In the genomic region with DNA sequence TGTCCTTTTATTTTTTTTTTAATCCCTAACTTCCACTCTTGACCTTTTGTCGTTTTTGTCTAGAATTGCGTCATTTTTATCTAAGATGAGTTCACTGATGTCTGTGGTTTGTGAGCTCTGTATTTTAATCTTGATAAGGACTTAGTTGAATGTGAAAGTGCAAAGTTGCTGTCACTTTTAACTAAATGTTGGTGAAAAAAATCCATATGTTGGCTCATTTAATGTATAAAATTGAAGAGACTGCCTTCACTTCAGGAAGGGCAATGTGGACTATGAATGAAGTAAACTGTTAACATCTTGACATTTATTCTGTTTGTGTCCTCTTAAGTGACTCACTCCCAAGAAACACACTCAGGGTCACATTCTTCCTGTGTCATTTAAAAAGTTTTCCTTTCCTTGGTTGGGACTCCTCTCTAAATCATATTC, we compare ENCODE assay signal across 1 cellular context.
TF ChIP-seq lines count a peak whose summit lies in the region.

No MANE protein-coding gene starts in this region.

TF ChIP-seq in GM23338, 12 proteins besides CTCF, POLR2A, EP300 and RAD21 (continued from another document):
- TF ChIP-seq, protein P1, sequence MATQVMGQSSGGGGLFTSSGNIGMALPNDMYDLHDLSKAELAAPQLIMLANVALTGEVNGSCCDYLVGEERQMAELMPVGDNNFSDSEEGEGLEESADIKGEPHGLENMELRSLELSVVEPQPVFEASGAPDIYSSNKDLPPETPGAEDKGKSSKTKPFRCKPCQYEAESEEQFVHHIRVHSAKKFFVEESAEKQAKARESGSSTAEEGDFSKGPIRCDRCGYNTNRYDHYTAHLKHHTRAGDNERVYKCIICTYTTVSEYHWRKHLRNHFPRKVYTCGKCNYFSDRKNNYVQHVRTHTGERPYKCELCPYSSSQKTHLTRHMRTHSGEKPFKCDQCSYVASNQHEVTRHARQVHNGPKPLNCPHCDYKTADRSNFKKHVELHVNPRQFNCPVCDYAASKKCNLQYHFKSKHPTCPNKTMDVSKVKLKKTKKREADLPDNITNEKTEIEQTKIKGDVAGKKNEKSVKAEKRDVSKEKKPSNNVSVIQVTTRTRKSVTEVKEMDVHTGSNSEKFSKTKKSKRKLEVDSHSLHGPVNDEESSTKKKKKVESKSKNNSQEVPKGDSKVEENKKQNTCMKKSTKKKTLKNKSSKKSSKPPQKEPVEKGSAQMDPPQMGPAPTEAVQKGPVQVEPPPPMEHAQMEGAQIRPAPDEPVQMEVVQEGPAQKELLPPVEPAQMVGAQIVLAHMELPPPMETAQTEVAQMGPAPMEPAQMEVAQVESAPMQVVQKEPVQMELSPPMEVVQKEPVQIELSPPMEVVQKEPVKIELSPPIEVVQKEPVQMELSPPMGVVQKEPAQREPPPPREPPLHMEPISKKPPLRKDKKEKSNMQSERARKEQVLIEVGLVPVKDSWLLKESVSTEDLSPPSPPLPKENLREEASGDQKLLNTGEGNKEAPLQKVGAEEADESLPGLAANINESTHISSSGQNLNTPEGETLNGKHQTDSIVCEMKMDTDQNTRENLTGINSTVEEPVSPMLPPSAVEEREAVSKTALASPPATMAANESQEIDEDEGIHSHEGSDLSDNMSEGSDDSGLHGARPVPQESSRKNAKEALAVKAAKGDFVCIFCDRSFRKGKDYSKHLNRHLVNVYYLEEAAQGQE (IDR thresholded peaks at IDR 0.05; ENCODE audit: unreplicated experiment) = no peak
